Comparison of ENCODE assay signal across 3 cellular contexts in genomic region chr20:37890108-37890507, GRCh38.
A peak's percentile ranks its signal among the peaks of the same experiment; 100 is the strongest.
TF ChIP-seq lines count a peak whose summit lies in the region.

No MANE protein-coding gene starts in this region.

TF ChIP-seq in A549, 52 proteins besides CTCF, POLR2A, EP300 and RAD21:
- TF ChIP-seq KDM1A (IDR thresholded peaks at IDR 0.05; ENCODE audit: low read depth) (0 out of 2 replicates have a peak, but pooled peaks have one; percentile 31), FOXS1 (CRISPR knock-in tag; IDR thresholded peaks at IDR 0.05) (no peak)

TF ChIP-seq in GM12891, 5 proteins besides CTCF, POLR2A, EP300 and RAD21:
- TF ChIP-seq SPI1 (IDR thresholded peaks at IDR 0.05; ENCODE audit: low read depth, low read length): peak; percentile 30; the same call in 1 of the 2 replicates
- TF ChIP-seq POU2F2 (IDR thresholded peaks at IDR 0.05; ENCODE audit: low read depth, low read length): no peak

TF ChIP-seq in H1, 55 proteins besides CTCF, POLR2A, EP300 and RAD21:
- 0 out of 2 replicates have a peak, but pooled peaks have one; percentile 28 for TF ChIP-seq KDM1A (IDR thresholded peaks at IDR 0.05; ENCODE audit: borderline replicate concordance, low read length)
- TF ChIP-seq, protein P1, sequence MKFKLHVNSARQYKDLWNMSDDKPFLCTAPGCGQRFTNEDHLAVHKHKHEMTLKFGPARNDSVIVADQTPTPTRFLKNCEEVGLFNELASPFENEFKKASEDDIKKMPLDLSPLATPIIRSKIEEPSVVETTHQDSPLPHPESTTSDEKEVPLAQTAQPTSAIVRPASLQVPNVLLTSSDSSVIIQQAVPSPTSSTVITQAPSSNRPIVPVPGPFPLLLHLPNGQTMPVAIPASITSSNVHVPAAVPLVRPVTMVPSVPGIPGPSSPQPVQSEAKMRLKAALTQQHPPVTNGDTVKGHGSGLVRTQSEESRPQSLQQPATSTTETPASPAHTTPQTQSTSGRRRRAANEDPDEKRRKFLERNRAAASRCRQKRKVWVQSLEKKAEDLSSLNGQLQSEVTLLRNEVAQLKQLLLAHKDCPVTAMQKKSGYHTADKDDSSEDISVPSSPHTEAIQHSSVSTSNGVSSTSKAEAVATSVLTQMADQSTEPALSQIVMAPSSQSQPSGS (IDR thresholded peaks at IDR 0.05; ENCODE audit: low read length): no peak
- TF ChIP-seq E2F6 (IDR thresholded peaks at IDR 0.05): no peak
- TF ChIP-seq, protein P2, sequence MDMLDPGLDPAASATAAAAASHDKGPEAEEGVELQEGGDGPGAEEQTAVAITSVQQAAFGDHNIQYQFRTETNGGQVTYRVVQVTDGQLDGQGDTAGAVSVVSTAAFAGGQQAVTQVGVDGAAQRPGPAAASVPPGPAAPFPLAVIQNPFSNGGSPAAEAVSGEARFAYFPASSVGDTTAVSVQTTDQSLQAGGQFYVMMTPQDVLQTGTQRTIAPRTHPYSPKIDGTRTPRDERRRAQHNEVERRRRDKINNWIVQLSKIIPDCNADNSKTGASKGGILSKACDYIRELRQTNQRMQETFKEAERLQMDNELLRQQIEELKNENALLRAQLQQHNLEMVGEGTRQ (IDR thresholded peaks at IDR 0.05; ENCODE audit: low read length): no peak
- TF ChIP-seq CHD1 (IDR thresholded peaks at IDR 0.05; ENCODE audit: low read depth, low read length): no peak
- no peak for TF ChIP-seq SIRT6 (IDR thresholded peaks at IDR 0.05; ENCODE audit: low read length)
- TF ChIP-seq TAF7 (optimal IDR thresholded peaks at IDR 0.05; ENCODE audit: borderline replicate concordance, low read depth, low read length): no peak
